In the genomic region with DNA sequence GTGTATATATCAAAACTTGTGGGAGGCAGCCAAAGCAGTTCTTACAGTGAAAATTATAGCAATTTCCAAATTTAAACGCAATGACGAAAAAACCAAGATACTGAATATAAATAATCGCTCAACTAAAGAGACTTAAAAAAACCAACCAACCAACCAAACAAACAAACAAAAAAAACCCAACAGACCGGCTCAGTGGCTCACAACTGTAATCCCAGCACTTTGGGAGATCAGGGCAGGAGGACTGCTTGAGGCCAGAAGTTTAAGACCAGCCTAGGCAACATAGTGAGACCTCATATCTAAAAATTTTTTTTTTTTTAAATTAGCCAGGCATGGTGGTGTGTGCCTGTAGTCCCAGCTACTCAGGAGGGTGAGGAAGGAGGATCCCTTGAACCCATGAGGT, we compare ENCODE assay signal across 26 cellular contexts.
"Had no signal": no experiment of that assay in that cellular context is flagged by ENCODE, and none has a peak within 500 bp of the region (broad histone marks: within the 10 kb centered on the region; RNA-seq: fewer than 3 reads in every experiment).

No MANE protein-coding gene starts in this region.

- H3K27me3 ChIP-seq: SJCRH30 had no signal

- H2AFZ ChIP-seq: PC-9 had no signal

- H3K4me2 ChIP-seq: PC-9 had no signal

- H3K4me3 ChIP-seq: PC-9, SJCRH30, SK-N-MC had no signal

- H3K9me3 ChIP-seq: SJCRH30 had no signal

- DNase-seq: NCI-H1048, NCI-H1092 treated with DMSO at 0.1 percent for 48 hours, NCI-H1105 treated with DMSO at 0.1 percent for 48 hours, NCI-H1417, NCI-H1436, NCI-H146, NCI-H1694, NCI-H187, NCI-H1930, NCI-H2029 treated with DMSO at 0.1 percent for 48 hours, NCI-H2081 treated with DMSO at 0.1 percent for 48 hours, NCI-H2107, NCI-H226, NCI-H510A, NCI-H526, NCI-H748 treated with DMSO at 0.1 percent for 48 hours, PC-9, SHP77, SIG-M5, SJCRH30 had no signal

- H3K9ac ChIP-seq: KMS-11 had no signal

- H3K27ac ChIP-seq: PC-9, RWPE1, SJCRH30, SK-N-MC had no signal

- ATAC-seq: Panc1, Right ventricle myocardium inferior, SK-N-SH treated with all-trans-retinoic acid at 6 μM for 48 hours had no signal

- H3K36me3 ChIP-seq: SJCRH30 had no signal
